Comparison of ENCODE assay signal across 21 cellular contexts in the genomic region with DNA sequence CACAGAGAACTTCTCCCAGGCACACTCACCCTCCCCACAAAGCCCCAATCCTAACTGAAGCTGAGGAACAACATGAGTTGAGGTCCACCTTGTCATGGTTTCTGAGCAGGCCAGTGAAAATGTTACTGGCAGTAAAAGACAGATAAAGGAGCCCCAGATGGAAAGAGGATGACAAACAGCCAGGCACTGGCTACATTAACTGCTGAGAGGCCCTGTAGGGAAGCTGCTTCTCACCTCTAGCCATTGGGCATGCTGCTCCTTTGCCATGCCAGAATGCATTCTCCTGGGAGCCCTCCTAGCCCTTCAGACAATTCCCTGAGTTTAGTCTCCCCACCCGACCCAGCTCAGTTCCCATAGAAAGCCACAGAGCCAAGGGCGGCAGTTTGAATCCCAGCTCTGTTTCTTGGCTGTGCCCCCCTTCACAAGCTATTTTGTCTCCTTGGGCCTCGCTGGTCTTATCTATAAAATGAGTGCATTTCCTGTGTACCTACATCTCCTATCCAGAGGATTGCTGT.
DNase-seq lines count a peak whose midpoint lies in the region; ATAC-seq, FAIRE-seq and TF ChIP-seq lines count a peak whose summit lies in the region.
"Had no signal": no experiment of that assay in that cellular context is flagged by ENCODE, and none has a peak within 500 bp of the region (broad histone marks: within the 10 kb centered on the region; RNA-seq: fewer than 3 reads in every experiment).

No MANE protein-coding gene starts in this region.

- no peaks in the 10 kb centered on the region for H3K27me3 Mint-ChIP-seq in osteocyte (ENCODE audit: unreplicated experiment)
- H3K27me3 Mint-ChIP-seq: activated CD4-positive, alpha-beta T cell treated with anti-CD3 and anti-CD28 coated beads, Interleukin-2, amount 10 ng/mL, durations not matched to agents 24 days and 14 days; activated CD8-positive, alpha-beta memory T cell treated with anti-CD3 and anti-CD28 coated beads, Interleukin-2, amount 10 ng/mL, durations not matched to agents 7 days and 5 days; dendritic cell treated with granulocyte-macrophage colony-stimulating factor and Interleukin-4, amounts not matched to agents 40 ng/mL and 50 ng/mL, for 4 days had no signal

- DNase-seq in A549 (ENCODE audit: low read depth in 1 of 2, low spot score in 1 of 2): no peak
- no peak for DNase-seq in adipocyte (ENCODE audit: low read depth)
- no peak for DNase-seq in right atrium auricular region (ENCODE audit: low spot score)
- DNase-seq in osteocyte (ENCODE audit: extremely low spot score, unreplicated experiment): no peak
- DNase-seq in DMS 273 treated with DMSO at 0.1 percent for 48 hours (lab: John Stamatoyannopoulos, UW): no peak
- no peak for DNase-seq in NAMALWA (ENCODE audit: low spot score)
- no peak for DNase-seq in activated naive CD4-positive, alpha-beta T cell treated with anti-CD3 and anti-CD28 coated beads, Interleukin-2, amount 50 U/mL, for 72 hours (ENCODE audit: low spot score in 2 of 2)
- DNase-seq in NCI-H1092 treated with DMSO at 0.1 percent for 48 hours (lab: John Stamatoyannopoulos, UW): no peak
- DNase-seq: activated CD4-positive, alpha-beta T cell treated with anti-CD3 and anti-CD28 coated beads, Interleukin-2, amount 10 ng/mL, durations not matched to agents 24 days and 14 days; activated CD8-positive, alpha-beta memory T cell treated with anti-CD3 and anti-CD28 coated beads, Interleukin-2, amount 10 ng/mL, durations not matched to agents 7 days and 5 days; Calu3; foreskin fibroblast; hippocampal formation; Karpas-422; NCI-H187 treated with DMSO at 0.1 percent for 48 hours; nucleus accumbens; SJCRH30; stimulated activated CD4-positive, alpha-beta T cell treated with anti-CD3 and anti-CD28 coated beads, Interleukin-12 subunit alpha, Interleukin-12 subunit beta, amount 100 ng/mL, for 4 hours had no signal

- 81% methylated on average over 3 of the region's 3 CpGs for WGBS in A549 (ENCODE audit: missing lambda C conversion rate)

- no peaks in the 10 kb centered on the region for H3K9me3 Mint-ChIP-seq in osteocyte (ENCODE audit: unreplicated experiment)
- H3K9me3 Mint-ChIP-seq in activated naive CD4-positive, alpha-beta T cell treated with anti-CD3 and anti-CD28 coated beads, Interleukin-2, amount 50 U/mL, for 72 hours: no peaks in the 10 kb centered on the region
- H3K9me3 Mint-ChIP-seq: activated CD4-positive, alpha-beta T cell treated with anti-CD3 and anti-CD28 coated beads, Interleukin-2, amount 10 ng/mL, durations not matched to agents 24 days and 14 days; activated T-helper 17 cell treated with anti-CD3 and anti-CD28 coated beads, Interleukin-2, amount 50 U/mL, for 72 hours; dendritic cell treated with granulocyte-macrophage colony-stimulating factor and Interleukin-4, amounts not matched to agents 40 ng/mL and 50 ng/mL, for 4 days had no signal

- TF ChIP-seq POLR2A in A549 (IDR thresholded peaks at IDR 0.05; ENCODE audit: low read length): no peak

- H3K4me1 ChIP-seq in A549 (no peaks in the 10 kb centered on the region), adipocyte (ENCODE audit: control insufficient read depth, insufficient read depth, low read length) (peaks cover 48% of the 10 kb centered on the region), right atrium auricular region (peaks cover 0 to 57% of the 10 kb centered on the region in 2 donors)
- H3K4me1 ChIP-seq: SJCRH30 had no signal

- H3K4me1 Mint-ChIP-seq in osteocyte (ENCODE audit: unreplicated experiment): peaks cover 27% of the 10 kb centered on the region
- H3K4me1 Mint-ChIP-seq: activated CD4-positive, alpha-beta T cell treated with anti-CD3 and anti-CD28 coated beads, Interleukin-2, amount 10 ng/mL, durations not matched to agents 24 days and 14 days; activated CD8-positive, alpha-beta memory T cell treated with anti-CD3 and anti-CD28 coated beads, Interleukin-2, amount 10 ng/mL, durations not matched to agents 7 days and 5 days; activated T-helper 17 cell treated with anti-CD3 and anti-CD28 coated beads, Interleukin-2, amount 50 U/mL, for 72 hours had no signal

- no peaks in the 10 kb centered on the region for H3K9me3 ChIP-seq in A549
- H3K9me3 ChIP-seq in adipocyte (ENCODE audit: control insufficient read depth, low read length): no peaks in the 10 kb centered on the region
- H3K9me3 ChIP-seq in right atrium auricular region: no peaks in the 10 kb centered on the region
- H3K9me3 ChIP-seq: SJCRH30 had no signal

- FAIRE-seq in A549 (lab: Jason Lieb, UNC): no peak

- CTCF ChIA-PET in A549 (lab: Yijun Ruan, JAX): interaction anchor here (1.1 to 3.2 kb wide), 4 partner anchors 13 to 144 kb away, joined by 3 to 11 read pairs (median 5); no protein-coding TSS in a partner anchor

- H3K36me3 Mint-ChIP-seq in osteocyte (ENCODE audit: unreplicated experiment): peaks cover 33% of the 10 kb centered on the region
- no peaks in the 10 kb centered on the region for H3K36me3 Mint-ChIP-seq in activated naive CD4-positive, alpha-beta T cell treated with anti-CD3 and anti-CD28 coated beads, Interleukin-2, amount 50 U/mL, for 72 hours
- H3K36me3 Mint-ChIP-seq: activated CD8-positive, alpha-beta memory T cell treated with anti-CD3 and anti-CD28 coated beads, Interleukin-2, amount 10 ng/mL, durations not matched to agents 7 days and 5 days had no signal

- TF ChIP-seq RAD21 in A549 (conservative IDR thresholded peaks at IDR 0.05 in 1 of 2, IDR thresholded peaks at IDR 0.05 in 1 of 2): no peak

- H3K27me3 ChIP-seq in adipocyte (replicated peaks; ENCODE audit: control insufficient read depth, insufficient read depth, low read length): no peaks in the 10 kb centered on the region
- H3K27me3 ChIP-seq in right atrium auricular region: no peaks in the 10 kb centered on the region
- H3K27me3 ChIP-seq: BLaER1 treated with 17β-estradiol and CSF1 and Interleukin-3, amounts not matched to agents 10 nM and 100 nM; SJCRH30 had no signal

- H3K4me3 ChIP-seq in A549: no peak overlapping the region
- no peak overlapping the region for H3K4me3 ChIP-seq in adipocyte (ENCODE audit: low read length)
- no peak overlapping the region for H3K4me3 ChIP-seq in right atrium auricular region
- H3K4me3 ChIP-seq: BLaER1 treated with 17β-estradiol and CSF1 and Interleukin-3, amounts not matched to agents 10 nM and 100 nM; SJCRH30 had no signal

- TF ChIP-seq CTCF in A549 (IDR thresholded peaks at IDR 0.05): no peak
- TF ChIP-seq CTCF in right atrium auricular region (IDR thresholded peaks at IDR 0.05): no peak
- TF ChIP-seq CTCF in osteocyte (IDR thresholded peaks at IDR 0.05): no peak

- H3K4me2 ChIP-seq in A549: no peak overlapping the region
- H3K4me2 ChIP-seq: BLaER1 treated with 17β-estradiol and CSF1 and Interleukin-3, amounts not matched to agents 10 nM and 100 nM had no signal

- H3K9ac ChIP-seq in adipocyte (ENCODE audit: low read length): peak overlapping the region; percentile 82
- H3K9ac ChIP-seq: BLaER1 treated with 17β-estradiol and CSF1 and Interleukin-3, amounts not matched to agents 10 nM and 100 nM had no signal

- TF ChIP-seq EP300 in A549 (IDR thresholded peaks at IDR 0.05): no peak

- POLR2A ChIA-PET in A549 (lab: Yijun Ruan, JAX): no interaction called here

- H3K27ac Mint-ChIP-seq in osteocyte (ENCODE audit: unreplicated experiment): peak overlapping the region; percentile 91
- H3K27ac Mint-ChIP-seq in activated naive CD4-positive, alpha-beta T cell treated with anti-CD3 and anti-CD28 coated beads, Interleukin-2, amount 50 U/mL, for 72 hours: no peak overlapping the region
- H3K27ac Mint-ChIP-seq: activated CD4-positive, alpha-beta T cell treated with anti-CD3 and anti-CD28 coated beads, Interleukin-2, amount 10 ng/mL, durations not matched to agents 24 days and 14 days; activated CD8-positive, alpha-beta memory T cell treated with anti-CD3 and anti-CD28 coated beads, Interleukin-2, amount 10 ng/mL, durations not matched to agents 7 days and 5 days; activated T-helper 17 cell treated with anti-CD3 and anti-CD28 coated beads, Interleukin-2, amount 50 U/mL, for 72 hours; dendritic cell treated with granulocyte-macrophage colony-stimulating factor and Interleukin-4, amounts not matched to agents 40 ng/mL and 50 ng/mL, for 4 days had no signal

- no peak overlapping the region for H3K4me3 Mint-ChIP-seq in osteocyte (ENCODE audit: unreplicated experiment)
- H3K4me3 Mint-ChIP-seq: activated CD4-positive, alpha-beta T cell treated with anti-CD3 and anti-CD28 coated beads, Interleukin-2, amount 10 ng/mL, durations not matched to agents 24 days and 14 days; activated CD8-positive, alpha-beta memory T cell treated with anti-CD3 and anti-CD28 coated beads, Interleukin-2, amount 10 ng/mL, durations not matched to agents 7 days and 5 days; activated T-helper 17 cell treated with anti-CD3 and anti-CD28 coated beads, Interleukin-2, amount 50 U/mL, for 72 hours; dendritic cell treated with granulocyte-macrophage colony-stimulating factor and Interleukin-4, amounts not matched to agents 40 ng/mL and 50 ng/mL, for 4 days had no signal

- H3K36me3 ChIP-seq in adipocyte (ENCODE audit: control insufficient read depth, insufficient read depth, low read length, severe bottlenecking): peaks cover 37% of the 10 kb centered on the region
- H3K36me3 ChIP-seq in right atrium auricular region: peaks cover 37% of the 10 kb centered on the region
- H3K36me3 ChIP-seq: BLaER1 treated with 17β-estradiol and CSF1 and Interleukin-3, amounts not matched to agents 10 nM and 100 nM had no signal

- ATAC-seq in A549: peak in 1 of 2 experiments; percentile 22; a peak in 3 of 6 replicates
- no peak for ATAC-seq in activated naive CD4-positive, alpha-beta T cell treated with anti-CD3 and anti-CD28 coated beads, Interleukin-2, amount 50 U/mL, for 72 hours
- ATAC-seq: activated CD8-positive, alpha-beta memory T cell treated with anti-CD3 and anti-CD28 coated beads, Interleukin-2, amount 10 ng/mL, durations not matched to agents 7 days and 5 days; activated T-helper 17 cell treated with anti-CD3 and anti-CD28 coated beads, Interleukin-2, amount 50 U/mL, for 72 hours had no signal

- H3K27ac ChIP-seq in A549: no peak overlapping the region
- H3K27ac ChIP-seq in right atrium auricular region: peak overlapping the region; percentile 61 to 79
- H3K27ac ChIP-seq: BLaER1 treated with 17β-estradiol and CSF1 and Interleukin-3, amounts not matched to agents 10 nM and 100 nM; SJCRH30 had no signal

TF ChIP-seq in A549, 52 proteins besides CTCF, POLR2A, EP300 and RAD21:
- no peak for TF ChIP-seq NR3C1 (IDR thresholded peaks at IDR 0.05)
- TF ChIP-seq POLR2AphosphoS2 (conservative IDR thresholded peaks at IDR 0.05; ENCODE audit: low read length): 0 out of 2 replicates have a peak, but pooled peaks have one; percentile 17
- no peak for TF ChIP-seq NPAS2 (CRISPR knock-in tag; IDR thresholded peaks at IDR 0.05; ENCODE audit: borderline replicate concordance)
- TF ChIP-seq KDM5A (IDR thresholded peaks at IDR 0.05): no peak

Comparison
In these comparisons a context has a peak if more than half of its experiments do, and no peak if none do; other contexts are left out.
1. H3K27ac ChIP-seq: peak in right atrium auricular region (2 of 2); none in A549 (0 of 2).